ENCODE assay signal across 8 cellular contexts in genomic region chr22:22030493-22031182, GRCh38. TPM values are rescaled to one million over a fixed set of nuclear protein-coding genes. Genes with fewer than 3 reads are reported as not detected.
DNase-seq lines count a peak whose midpoint lies in the region; ATAC-seq and TF ChIP-seq lines count a peak whose summit lies in the region.

No MANE protein-coding gene starts in this region.

- no peak overlapping the region for H4K8ac ChIP-seq in mesenchymal stem cell (ENCODE audit: low read length)

- no peak overlapping the region for H2AK5ac ChIP-seq in mesenchymal stem cell (ENCODE audit: low read length, severe bottlenecking)

- peak; percentile 14 for DNase-seq in NCI-H2107 treated with DMSO at 0.1 percent for 48 hours (lab: John Stamatoyannopoulos, UW; ENCODE audit: unreplicated experiment)
- DNase-seq in NCI-H2107 (lab: John Stamatoyannopoulos, UW): no peak
- DNase-seq in mesenchymal stem cell: peak; percentile 7
- no peak for DNase-seq in activated CD8-positive, alpha-beta memory T cell treated with anti-CD3 and anti-CD28 coated beads, Interleukin-2, amount 10 ng/mL, durations not matched to agents 7 days and 5 days
- no peak for DNase-seq in activated CD4-positive, alpha-beta T cell treated with anti-CD3 and anti-CD28 coated beads, Interleukin-2, amount 50 U/mL, for 1 hour
- no peak for DNase-seq in stimulated activated CD8-positive, alpha-beta memory T cell treated with anti-CD3 and anti-CD28 coated beads, Interleukin-4, amount 100 ng/mL, for 48 hours

- H3K27ac ChIP-seq in VCaP (no peak overlapping the region), mesenchymal stem cell (ENCODE audit: low read length, poor library complexity, severe bottlenecking) (no peak overlapping the region)

- H3K4me1 ChIP-seq in mesenchymal stem cell (ENCODE audit: control insufficient read depth, insufficient read depth, low read depth, low read length): no peaks in the 10 kb centered on the region

- no peaks in the 10 kb centered on the region for H3K9me3 Mint-ChIP-seq in activated CD8-positive, alpha-beta memory T cell treated with anti-CD3 and anti-CD28 coated beads, Interleukin-2, amount 10 ng/mL, durations not matched to agents 7 days and 5 days (ENCODE audit: low read depth)

- peaks cover 15 to 36% of the 10 kb centered on the region in 2 experiments for H3K27me3 ChIP-seq in mesenchymal stem cell (ENCODE audit: control insufficient read depth in 1 of 2, insufficient read depth in 1 of 2, low read length in 2 of 2)

- no peak overlapping the region for H3K23ac ChIP-seq in mesenchymal stem cell (ENCODE audit: low read length in 2 of 2)

- no peak overlapping the region for H3K9ac ChIP-seq in mesenchymal stem cell (ENCODE audit: low read length)

- H2BK120ac ChIP-seq in mesenchymal stem cell (ENCODE audit: low read depth, low read length): no peak overlapping the region

- H3K4me3 Mint-ChIP-seq in activated CD8-positive, alpha-beta memory T cell treated with anti-CD3 and anti-CD28 coated beads, Interleukin-2, amount 10 ng/mL, durations not matched to agents 7 days and 5 days: no peak overlapping the region

- H3K27ac Mint-ChIP-seq in activated CD8-positive, alpha-beta memory T cell treated with anti-CD3 and anti-CD28 coated beads, Interleukin-2, amount 10 ng/mL, durations not matched to agents 7 days and 5 days: no peak overlapping the region

- no peak overlapping the region for H2BK5ac ChIP-seq in mesenchymal stem cell (ENCODE audit: low read depth, low read length, poor library complexity, severe bottlenecking)

- no peaks in the 10 kb centered on the region for H3K36me3 ChIP-seq in mesenchymal stem cell (ENCODE audit: control insufficient read depth in 1 of 2, insufficient read depth in 2 of 2, low read depth in 1 of 2, low read length in 2 of 2)

- H3K4me3 ChIP-seq in mesenchymal stem cell (ENCODE audit: insufficient read depth in 1 of 2, low read depth in 1 of 2, low read length in 2 of 2): no peak overlapping the region

- no peaks in the 10 kb centered on the region for H3K9me3 ChIP-seq in mesenchymal stem cell (ENCODE audit: control insufficient read depth, low read length)

- no peak overlapping the region for H3K4me2 ChIP-seq in mesenchymal stem cell (ENCODE audit: low read length, poor library complexity, severe bottlenecking)

- H3K79me1 ChIP-seq in mesenchymal stem cell (replicated peaks; ENCODE audit: low read length, poor library complexity, severe bottlenecking): no peaks in the 10 kb centered on the region

- H2BK15ac ChIP-seq in mesenchymal stem cell (ENCODE audit: low read depth, poor library complexity, severe bottlenecking): no peak overlapping the region

- H3K18ac ChIP-seq in mesenchymal stem cell (ENCODE audit: low read depth in 1 of 2, low read length in 2 of 2): no peak overlapping the region

- peak; percentile 66 for ATAC-seq in HG02759 (IDR thresholded peaks at IDR 0.05; ENCODE audit: unreplicated experiment)
- ATAC-seq in activated CD8-positive, alpha-beta memory T cell treated with anti-CD3 and anti-CD28 coated beads, Interleukin-2, amount 10 ng/mL, durations not matched to agents 7 days and 5 days: no peak

- 65% methylated on average over 7 of the region's 7 CpGs for whole genome bisulfite sequencing in mesenchymal stem cell

- CTCF ChIA-PET in activated CD8-positive, alpha-beta memory T cell treated with anti-CD3 and anti-CD28 coated beads, Interleukin-2, amount 10 ng/mL, durations not matched to agents 7 days and 5 days (lab: Charles Lee): no interaction called here

- no peak overlapping the region for H3K4ac ChIP-seq in mesenchymal stem cell (ENCODE audit: low read depth in 1 of 2, low read length in 2 of 2)

- H2BK12ac ChIP-seq in mesenchymal stem cell (ENCODE audit: low read length in 2 of 2): no peak overlapping the region

- no peak overlapping the region for H2AFZ ChIP-seq in mesenchymal stem cell (ENCODE audit: low read depth, low read length)

- no peaks in the 10 kb centered on the region for H3K36me3 Mint-ChIP-seq in activated CD8-positive, alpha-beta memory T cell treated with anti-CD3 and anti-CD28 coated beads, Interleukin-2, amount 10 ng/mL, durations not matched to agents 7 days and 5 days

- no peak overlapping the region for H3K14ac ChIP-seq in mesenchymal stem cell (ENCODE audit: low read length in 2 of 2)

- no peaks in the 10 kb centered on the region for H3K4me1 Mint-ChIP-seq in activated CD8-positive, alpha-beta memory T cell treated with anti-CD3 and anti-CD28 coated beads, Interleukin-2, amount 10 ng/mL, durations not matched to agents 7 days and 5 days

- peaks cover 17% of the 10 kb centered on the region for H3K27me3 Mint-ChIP-seq in activated CD8-positive, alpha-beta memory T cell treated with anti-CD3 and anti-CD28 coated beads, Interleukin-2, amount 10 ng/mL, durations not matched to agents 7 days and 5 days

- TF ChIP-seq CTCF in VCaP (conservative IDR thresholded peaks at IDR 0.05): peak; percentile 64

- no peak overlapping the region for H4K91ac ChIP-seq in mesenchymal stem cell (ENCODE audit: low read length)

RNA-seq across cellular contexts. Expression of gene TOP3B, which starts 48.1 kb away (rescaled TPM):
- 12.1 TPM for polyA plus RNA-seq in mesenchymal stem cell (2013, experiment 1 of 2)
- 11.4 TPM for polyA plus RNA-seq in mesenchymal stem cell (2013, experiment 2 of 2)
- 10 to 100 TPM; 46.6 to 50.4 TPM for total RNA-seq in activated CD8-positive, alpha-beta memory T cell treated with anti-CD3 and anti-CD28 coated beads, Interleukin-2, amount 10 ng/mL, durations not matched to agents 7 days and 5 days

Comparison
In these comparisons a context has a peak if more than half of its experiments do, and no peak if none do; other contexts are left out.
1. DNase-seq: peak in NCI-H2107 treated with DMSO at 0.1 percent for 48 hours (single experiment) and mesenchymal stem cell (single experiment); none in NCI-H2107 (single experiment), activated CD8-positive, alpha-beta memory T cell treated with anti-CD3 and anti-CD28 coated beads, Interleukin-2, amount 10 ng/mL, durations not matched to agents 7 days and 5 days (single experiment), activated CD4-positive, alpha-beta T cell treated with anti-CD3 and anti-CD28 coated beads, Interleukin-2, amount 50 U/mL, for 1 hour (single experiment) and stimulated activated CD8-positive, alpha-beta memory T cell treated with anti-CD3 and anti-CD28 coated beads, Interleukin-4, amount 100 ng/mL, for 48 hours (single experiment).